Comparison of ENCODE assay signal across 8 cellular contexts in the genomic region with DNA sequence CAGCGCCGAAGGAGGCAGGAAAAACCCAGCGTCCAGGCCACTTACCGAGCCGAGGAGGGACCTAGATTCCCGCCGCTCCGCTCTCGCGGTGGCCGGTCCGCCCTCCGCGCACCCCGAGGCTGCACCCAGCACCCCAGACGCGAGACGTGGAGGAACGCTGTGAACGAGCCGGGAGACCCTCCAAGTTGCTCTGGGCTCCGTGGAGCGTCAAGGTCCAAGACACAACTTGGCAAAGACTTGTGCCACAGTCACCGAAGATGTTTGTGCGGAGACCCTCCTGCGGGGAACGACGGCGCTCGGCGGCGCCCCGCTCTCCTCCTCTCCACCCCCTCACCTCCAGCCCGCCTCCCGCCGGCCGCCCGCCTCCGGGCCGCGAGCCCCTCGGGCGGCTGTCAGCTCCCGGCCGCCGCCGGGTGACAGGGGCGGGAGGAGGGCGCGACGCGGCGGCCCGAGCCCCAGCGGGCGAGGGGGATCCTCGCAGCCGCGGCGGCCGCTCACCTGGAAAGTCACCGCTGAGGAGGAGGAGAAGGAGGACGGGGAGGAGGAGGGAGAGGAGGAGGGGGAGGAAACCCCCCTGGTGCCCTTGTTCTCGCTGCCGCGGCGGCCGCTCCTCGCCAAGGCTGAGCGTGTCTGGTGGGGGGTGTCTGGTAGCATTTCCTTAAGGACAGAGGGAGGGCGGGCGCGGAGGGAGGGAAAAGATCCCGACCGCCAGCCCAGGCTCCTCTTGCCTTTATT. TPM values are rescaled to one million over a fixed set of nuclear protein-coding genes. Genes with fewer than 3 reads are reported as not detected.
DNase-seq lines count a peak whose midpoint lies in the region; ATAC-seq and TF ChIP-seq lines count a peak whose summit lies in the region.

No MANE protein-coding gene starts in this region.

- peak overlapping the region; percentile 100 for H3K9ac ChIP-seq in PC-3 (ENCODE audit: low read length)

- POLR2A ChIA-PET in GM10248 (lab: Yijun Ruan, JAX) (interaction anchor here (0.6 kb wide), 1 partner anchor 146 kb away, joined by 3 read pairs; no protein-coding TSS in a partner anchor), PC-3 (lab: Charles Lee; ENCODE audit: unreplicated experiment) (interaction anchor here (0.6 kb wide), 2 partner anchors 103 to 291 kb away, joined by 3 to 5 read pairs; no protein-coding TSS in a partner anchor)

- DNase-seq in GM10248 (ENCODE audit: extremely low spot score) (peak; percentile 54), PC-3 (no peak), occipital lobe (lab: John Stamatoyannopoulos, UW) (peak; percentile 57), thyroid gland (peak; percentile 78)
- peak; percentile 44 for DNase-seq in activated gamma-delta T cell treated with anti-CD3 and anti-CD28 coated beads, Interleukin-2, amount 50 U/mL, for 16 hours (ENCODE audit: low read depth)

- ATAC-seq in HG02610 (IDR thresholded peaks at IDR 0.05; ENCODE audit: unreplicated experiment) (peak; percentile 1), PC-3 (peak; percentile 14), gastroesophageal sphincter (peak; percentile 30), HG03469 (IDR thresholded peaks at IDR 0.05; ENCODE audit: unreplicated experiment) (no peak)

- no peak for TF ChIP-seq POLR2A in gastroesophageal sphincter (IDR thresholded peaks at IDR 0.05)
- no peak for TF ChIP-seq POLR2A in thyroid gland (IDR thresholded peaks at IDR 0.05)

- CTCF ChIA-PET in GM10248 (lab: Yijun Ruan, JAX): interaction anchor here (1.2 kb wide), 1 partner anchor 8 kb away, joined by 3 read pairs; no protein-coding TSS in a partner anchor
- CTCF ChIA-PET in PC-3 (lab: Charles Lee): no interaction called here

- H3K79me2 ChIP-seq in PC-3 (ENCODE audit: low read length): peaks cover 49% of the 10 kb centered on the region

- no peaks in the 10 kb centered on the region for H3F3A ChIP-seq in PC-3 (ENCODE audit: low read length, unreplicated experiment)

- no peak overlapping the region for H2AFZ ChIP-seq in PC-3 (ENCODE audit: low read length)

- H3K27ac ChIP-seq in PC-3 (ENCODE audit: low read length): peak overlapping the region; percentile 92
- peak overlapping the region; percentile 98 to 99 (median 98) for H3K27ac ChIP-seq in gastroesophageal sphincter
- peak overlapping the region; percentile 97 to 99 (median 98) for H3K27ac ChIP-seq in thyroid gland

- no peak for TF ChIP-seq CTCF in GM10248 (IDR thresholded peaks at IDR 0.05; ENCODE audit: control extremely low read depth, extremely low read depth, low read depth, missing control alignments)
- TF ChIP-seq CTCF in PC-3 (conservative IDR thresholded peaks at IDR 0.05; ENCODE audit: low read depth, low read length): no peak
- TF ChIP-seq CTCF in gastroesophageal sphincter (IDR thresholded peaks at IDR 0.05): no peak
- no peak for TF ChIP-seq CTCF in thyroid gland (IDR thresholded peaks at IDR 0.05)

- peak overlapping the region; percentile 86 for H3K4me2 ChIP-seq in PC-3 (ENCODE audit: low read length)

- H3K36me3 ChIP-seq in PC-3 (ENCODE audit: low read depth, low read length) (no peaks in the 10 kb centered on the region), gastroesophageal sphincter (no peaks in the 10 kb centered on the region), thyroid gland (no peaks in the 10 kb centered on the region)

- H4K20me1 ChIP-seq in PC-3 (ENCODE audit: low read length): peaks cover 15% of the 10 kb centered on the region

- H3K4me1 ChIP-seq in PC-3 (ENCODE audit: insufficient read depth, low read length): peaks cover 25% of the 10 kb centered on the region
- peaks cover 0 to 33% (median 9%) of the 10 kb centered on the region in 3 donors for H3K4me1 ChIP-seq in gastroesophageal sphincter
- peaks cover 11% of the 10 kb centered on the region in 2 donors for H3K4me1 ChIP-seq in thyroid gland

- H3K27me3 ChIP-seq in PC-3 (ENCODE audit: low read length) (no peaks in the 10 kb centered on the region), gastroesophageal sphincter (no peaks in the 10 kb centered on the region), thyroid gland (no peaks in the 10 kb centered on the region)

- no peaks in the 10 kb centered on the region for H3K9me2 ChIP-seq in PC-3 (replicated peaks; ENCODE audit: low read length)

- peak overlapping the region; percentile 94 for H3K4me3 ChIP-seq in PC-3 (ENCODE audit: low read length)
- H3K4me3 ChIP-seq in gastroesophageal sphincter: peak overlapping the region; percentile 82 to 95
- H3K4me3 ChIP-seq in thyroid gland (replicated peaks in 1 of 3): peak overlapping the region; percentile 46 to 95 (median 83)

- H3K9me3 ChIP-seq in PC-3 (ENCODE audit: low read length): no peaks in the 10 kb centered on the region
- no peaks in the 10 kb centered on the region for H3K9me3 ChIP-seq in gastroesophageal sphincter
- no peaks in the 10 kb centered on the region for H3K9me3 ChIP-seq in thyroid gland

- intact Hi-C loops in PC-3 (cut with micrococcal nuclease) (loop anchor here (1.0 to 10.0 kb wide), 9 partner anchors 113 to 481 kb away; a partner anchor contains a TSS), thyroid gland (cut with DNase I) (loop anchor here (5.0 kb wide), 1 partner anchor 253 kb away; no protein-coding TSS in a partner anchor)

- BruUV-seq in PC-3 (replicated peaks; lab: Mats Ljungman, UMichigan): no TSS peak

- no CpG with 5 or more reads among the region's 75 CpGs for WGBS in gastroesophageal sphincter (ENCODE audit: low coverage in 1 of 2), 2 donors
- WGBS in thyroid gland, 2 donors: 0 to 1% methylated on average over 24 to 28 of the region's 75 CpGs

- TF ChIP-seq EP300 in gastroesophageal sphincter (IDR thresholded peaks at IDR 0.05): no peak

RNA-seq across cellular contexts. Expression of a gene that starts 0.6 kb away (rescaled TPM):
- total RNA-seq in PC-3 (2014; rRNA removed): 9.1 and 11.9 TPM in 2 replicates
- total RNA-seq in gastroesophageal sphincter: 10 to 100 TPM; 17.1 to 28.1 (median 24.9) TPM
- 114 TPM for total RNA-seq in occipital lobe
- 10 to 100 TPM; 23.3 to 41.8 (median 26.4) TPM for total RNA-seq in thyroid gland
